In the genomic region with DNA sequence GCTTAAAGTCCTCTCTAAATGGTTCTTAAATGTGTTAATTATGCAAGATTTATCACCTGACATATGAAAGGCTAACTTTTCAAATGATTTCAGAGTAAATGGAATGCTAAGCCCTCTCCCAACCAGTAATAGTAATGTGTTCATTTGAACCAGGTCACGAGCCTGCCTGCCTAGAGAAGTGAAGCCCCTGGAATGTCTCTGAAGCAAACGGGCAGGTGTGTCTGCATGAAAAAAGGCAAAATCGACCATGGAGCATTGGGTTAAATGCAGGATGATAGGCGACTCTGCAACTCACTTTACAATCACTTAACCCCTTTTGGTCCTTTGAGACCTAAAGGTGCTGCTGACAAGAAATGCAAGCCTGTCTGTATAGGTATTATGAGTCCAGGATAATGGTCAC, we compare ENCODE assay signal across 1 cellular context.
TF ChIP-seq lines count a peak whose summit lies in the region.

No MANE protein-coding gene starts in this region.

TF ChIP-seq in GM23338, 12 proteins besides CTCF, POLR2A, EP300 and RAD21 (continued from another document):
- TF ChIP-seq, protein P1, sequence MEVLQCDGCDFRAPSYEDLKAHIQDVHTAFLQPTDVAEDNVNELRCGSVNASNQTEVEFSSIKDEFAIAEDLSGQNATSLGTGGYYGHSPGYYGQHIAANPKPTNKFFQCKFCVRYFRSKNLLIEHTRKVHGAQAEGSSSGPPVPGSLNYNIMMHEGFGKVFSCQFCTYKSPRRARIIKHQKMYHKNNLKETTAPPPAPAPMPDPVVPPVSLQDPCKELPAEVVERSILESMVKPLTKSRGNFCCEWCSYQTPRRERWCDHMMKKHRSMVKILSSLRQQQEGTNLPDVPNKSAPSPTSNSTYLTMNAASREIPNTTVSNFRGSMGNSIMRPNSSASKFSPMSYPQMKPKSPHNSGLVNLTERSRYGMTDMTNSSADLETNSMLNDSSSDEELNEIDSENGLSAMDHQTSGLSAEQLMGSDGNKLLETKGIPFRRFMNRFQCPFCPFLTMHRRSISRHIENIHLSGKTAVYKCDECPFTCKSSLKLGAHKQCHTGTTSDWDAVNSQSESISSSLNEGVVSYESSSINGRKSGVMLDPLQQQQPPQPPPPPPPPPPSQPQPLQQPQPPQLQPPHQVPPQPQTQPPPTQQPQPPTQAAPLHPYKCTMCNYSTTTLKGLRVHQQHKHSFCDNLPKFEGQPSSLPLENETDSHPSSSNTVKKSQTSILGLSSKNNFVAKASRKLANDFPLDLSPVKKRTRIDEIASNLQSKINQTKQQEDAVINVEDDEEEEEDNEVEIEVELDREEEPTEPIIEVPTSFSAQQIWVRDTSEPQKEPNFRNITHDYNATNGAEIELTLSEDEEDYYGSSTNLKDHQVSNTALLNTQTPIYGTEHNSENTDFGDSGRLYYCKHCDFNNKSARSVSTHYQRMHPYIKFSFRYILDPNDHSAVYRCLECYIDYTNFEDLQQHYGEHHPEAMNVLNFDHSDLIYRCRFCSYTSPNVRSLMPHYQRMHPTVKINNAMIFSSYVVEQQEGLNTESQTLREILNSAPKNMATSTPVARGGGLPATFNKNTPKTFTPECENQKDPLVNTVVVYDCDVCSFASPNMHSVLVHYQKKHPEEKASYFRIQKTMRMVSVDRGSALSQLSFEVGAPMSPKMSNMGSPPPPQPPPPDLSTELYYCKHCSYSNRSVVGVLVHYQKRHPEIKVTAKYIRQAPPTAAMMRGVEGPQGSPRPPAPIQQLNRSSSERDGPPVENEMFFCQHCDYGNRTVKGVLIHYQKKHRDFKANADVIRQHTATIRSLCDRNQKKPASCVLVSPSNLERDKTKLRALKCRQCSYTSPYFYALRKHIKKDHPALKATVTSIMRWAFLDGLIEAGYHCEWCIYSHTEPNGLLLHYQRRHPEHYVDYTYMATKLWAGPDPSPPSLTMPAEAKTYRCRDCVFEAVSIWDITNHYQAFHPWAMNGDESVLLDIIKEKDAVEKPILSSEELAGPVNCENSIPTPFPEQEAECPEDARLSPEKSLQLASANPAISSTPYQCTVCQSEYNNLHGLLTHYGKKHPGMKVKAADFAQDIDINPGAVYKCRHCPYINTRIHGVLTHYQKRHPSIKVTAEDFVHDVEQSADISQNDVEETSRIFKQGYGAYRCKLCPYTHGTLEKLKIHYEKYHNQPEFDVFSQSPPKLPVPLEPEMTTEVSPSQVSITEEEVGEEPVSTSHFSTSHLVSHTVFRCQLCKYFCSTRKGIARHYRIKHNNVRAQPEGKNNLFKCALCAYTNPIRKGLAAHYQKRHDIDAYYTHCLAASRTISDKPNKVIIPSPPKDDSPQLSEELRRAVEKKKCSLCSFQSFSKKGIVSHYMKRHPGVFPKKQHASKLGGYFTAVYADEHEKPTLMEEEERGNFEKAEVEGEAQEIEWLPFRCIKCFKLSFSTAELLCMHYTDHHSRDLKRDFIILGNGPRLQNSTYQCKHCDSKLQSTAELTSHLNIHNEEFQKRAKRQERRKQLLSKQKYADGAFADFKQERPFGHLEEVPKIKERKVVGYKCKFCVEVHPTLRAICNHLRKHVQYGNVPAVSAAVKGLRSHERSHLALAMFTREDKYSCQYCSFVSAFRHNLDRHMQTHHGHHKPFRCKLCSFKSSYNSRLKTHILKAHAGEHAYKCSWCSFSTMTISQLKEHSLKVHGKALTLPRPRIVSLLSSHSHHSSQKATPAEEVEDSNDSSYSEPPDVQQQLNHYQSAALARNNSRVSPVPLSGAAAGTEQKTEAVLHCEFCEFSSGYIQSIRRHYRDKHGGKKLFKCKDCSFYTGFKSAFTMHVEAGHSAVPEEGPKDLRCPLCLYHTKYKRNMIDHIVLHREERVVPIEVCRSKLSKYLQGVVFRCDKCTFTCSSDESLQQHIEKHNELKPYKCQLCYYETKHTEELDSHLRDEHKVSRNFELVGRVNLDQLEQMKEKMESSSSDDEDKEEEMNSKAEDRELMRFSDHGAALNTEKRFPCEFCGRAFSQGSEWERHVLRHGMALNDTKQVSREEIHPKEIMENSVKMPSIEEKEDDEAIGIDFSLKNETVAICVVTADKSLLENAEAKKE (CRISPR knock-in tag; IDR thresholded peaks at IDR 0.05), result peak; percentile 26; the same call in 1 of the 2 replicates
